21 cellular contexts compared by ENCODE assay signal in the genomic region with DNA sequence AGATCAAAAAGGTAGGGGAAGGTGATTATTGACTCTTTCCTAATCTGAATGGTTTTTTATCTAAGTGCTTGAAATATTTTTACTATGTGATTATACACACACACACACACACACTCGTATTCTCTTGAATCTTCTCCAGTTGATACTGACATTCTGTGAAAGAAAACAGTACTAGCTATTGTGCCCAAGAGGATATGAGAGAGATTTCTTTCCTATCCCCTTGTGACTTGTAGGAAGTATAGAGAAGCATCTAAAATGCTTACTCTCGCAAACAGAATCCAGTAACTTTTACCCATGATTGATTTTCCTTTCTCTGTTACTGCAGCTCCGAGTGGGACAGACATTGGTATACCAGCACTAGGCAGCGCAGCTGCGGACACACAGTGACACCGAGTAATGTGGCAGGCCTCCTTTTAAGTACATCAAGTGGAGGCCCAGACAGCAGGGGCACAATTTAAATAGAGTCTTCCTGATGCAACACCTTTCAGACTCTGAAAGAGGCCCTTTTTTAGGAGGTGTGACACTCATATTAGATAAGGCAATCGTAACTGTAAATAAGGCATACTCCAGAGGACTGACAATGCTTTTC.
"Had no signal": no experiment of that assay in that cellular context is flagged by ENCODE, and none has a peak within 500 bp of the region (broad histone marks: within the 10 kb centered on the region; RNA-seq: fewer than 3 reads in every experiment).

No MANE protein-coding gene starts in this region.

- H3K36me3 Mint-ChIP-seq: memory B cell; naive B cell; stimulated activated effector memory CD8-positive, alpha-beta T cell treated with anti-CD3 and anti-CD28 coated beads, Interleukin-12 subunit alpha, Interleukin-12 subunit beta, amount 100 ng/mL, for 72 hours had no signal

- H3K27me3 Mint-ChIP-seq: naive B cell had no signal

- H3K4me3 Mint-ChIP-seq: activated T-cell treated with anti-CD3 and anti-CD28 coated beads, Interleukin-2, amount 50 U/mL, for 72 hours; immature natural killer cell; memory B cell; naive B cell; stimulated activated effector memory CD8-positive, alpha-beta T cell treated with anti-CD3 and anti-CD28 coated beads, Interleukin-12 subunit alpha, Interleukin-12 subunit beta, amount 100 ng/mL, for 72 hours had no signal

- H3K4me3 ChIP-seq: ascending aorta, coronary artery, gastroesophageal sphincter, heart right ventricle, left ventricle myocardium inferior, mucosa of descending colon, right lobe of liver, thoracic aorta, upper lobe of left lung had no signal

- DNase-seq: activated CD4-positive, alpha-beta T cell treated with anti-CD3 and anti-CD28 coated beads for 1 hour; activated effector memory CD4-positive, alpha-beta T cell treated with anti-CD3 and anti-CD28 coated beads, Interleukin-2, amount 50 U/mL, for 16 hours; activated naive CD4-positive, alpha-beta T cell treated with anti-CD3 and anti-CD28 coated beads, Interleukin-2, amount 50 U/mL, for 16 hours; activated T-cell treated with anti-CD3 and anti-CD28 coated beads, Interleukin-2, amount 50 U/mL, for 72 hours; heart right ventricle; immature natural killer cell; kidney glomerular epithelial cell; left ventricle myocardium inferior; mucosa of descending colon; naive B cell; right lobe of liver; small intestine; stimulated activated CD4-positive, alpha-beta T cell treated with anti-CD3 and anti-CD28 coated beads, Interleukin-4, amount 100 ng/mL, for 24 hours; upper lobe of left lung; WERI-Rb-1 had no signal

- H3K4me1 Mint-ChIP-seq: immature natural killer cell; memory B cell; naive B cell; stimulated activated effector memory CD8-positive, alpha-beta T cell treated with anti-CD3 and anti-CD28 coated beads, Interleukin-12 subunit alpha, Interleukin-12 subunit beta, amount 100 ng/mL, for 72 hours had no signal

- H3K27ac Mint-ChIP-seq: activated T-cell treated with anti-CD3 and anti-CD28 coated beads, Interleukin-2, amount 50 U/mL, for 72 hours; immature natural killer cell; memory B cell; naive B cell; stimulated activated effector memory CD8-positive, alpha-beta T cell treated with anti-CD3 and anti-CD28 coated beads, Interleukin-12 subunit alpha, Interleukin-12 subunit beta, amount 100 ng/mL, for 72 hours had no signal
